14 cellular contexts compared by ENCODE assay signal in genomic region chr9:114860187-114860586, GRCh38. TPM values are rescaled to one million over a fixed set of nuclear protein-coding genes. Genes with fewer than 3 reads are reported as not detected.
"Had no signal": no experiment of that assay in that cellular context is flagged by ENCODE, and none has a peak within 500 bp of the region (broad histone marks: within the 10 kb centered on the region; RNA-seq: fewer than 3 reads in every experiment).

No MANE protein-coding gene starts in this region.

- DNase-seq: activated CD4-positive, alpha-beta memory T cell treated with anti-CD3 and anti-CD28 coated beads, Interleukin-2, amount 10 ng/mL, durations not matched to agents 7 days and 5 days; activated CD8-positive, alpha-beta memory T cell treated with anti-CD3 and anti-CD28 coated beads, Interleukin-2, amount 50 U/mL, for 4 hours; activated naive CD4-positive, alpha-beta T cell treated with Interleukin-2 at 50 U/mL for 16 hours; adrenal gland; colonic mucosa; gastrocnemius medialis; heart left ventricle; immature natural killer cell; natural killer cell; posterior cingulate gyrus; retina; stimulated activated CD4-positive, alpha-beta T cell treated with anti-CD3 and anti-CD28 coated beads, Interleukin-12 subunit alpha, Interleukin-12 subunit beta, amount 100 ng/mL, for 4 hours; stimulated activated naive CD4-positive, alpha-beta T cell; T-helper 1 cell had no signal

- H3K4me3 ChIP-seq: adrenal gland, colonic mucosa, gastrocnemius medialis, heart left ventricle had no signal

- ATAC-seq: gastrocnemius medialis, heart left ventricle, natural killer cell had no signal

RNA-seq across cellular contexts. Expression of gene TNFSF15, which starts 54.3 kb away (rescaled TPM):
- total RNA-seq: gastrocnemius medialis, natural killer cell had no signal
